8 cellular contexts compared by ENCODE assay signal in the genomic region with DNA sequence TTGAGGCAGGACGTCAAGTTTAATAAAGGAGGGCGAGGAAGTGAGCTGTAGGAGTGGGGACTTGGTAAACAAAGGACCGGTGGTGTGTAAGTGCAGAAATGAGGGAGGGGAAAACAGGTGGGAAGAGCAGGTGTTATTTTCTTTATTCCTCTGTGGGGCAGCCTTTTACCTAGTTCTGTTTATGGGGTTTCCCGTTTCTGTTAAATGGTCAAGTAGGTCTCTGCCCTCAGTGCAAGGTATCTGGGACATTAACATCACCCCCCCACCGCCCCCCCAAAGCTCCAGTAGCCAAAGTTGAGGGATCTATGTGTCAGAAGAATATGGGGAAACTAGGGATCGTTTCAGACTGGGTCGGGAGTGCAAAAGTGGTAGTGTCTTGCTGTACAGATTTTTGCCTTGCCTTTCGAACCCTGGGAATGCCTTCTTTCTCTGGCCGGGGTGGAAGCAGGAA. TPM values are rescaled to one million over a fixed set of nuclear protein-coding genes. Genes with fewer than 3 reads are reported as not detected.
A peak's percentile ranks its signal among the peaks of the same experiment; 100 is the strongest.
DNase-seq lines count a peak whose midpoint lies in the region; ATAC-seq, FAIRE-seq and TF ChIP-seq lines count a peak whose summit lies in the region.

No MANE protein-coding gene starts in this region.

- H4K20me1 ChIP-seq in SK-N-SH (ENCODE audit: insufficient read depth): peaks cover 36% of the 10 kb centered on the region

- intact Hi-C loops in left cardiac atrium (cut with DNase I): no loop called here

- TF ChIP-seq RAD21 in SK-N-SH (IDR thresholded peaks at IDR 0.05; ENCODE audit: low read length): no peak

- CTCF ChIA-PET in SK-N-SH (lab: Yijun Ruan, JAX): interaction anchor here (1.0 to 2.1 kb wide), 9 partner anchors 14 to 104 kb away, joined by 3 to 7 read pairs (median 5); no protein-coding TSS in a partner anchor

- TF ChIP-seq EP300 in SK-N-SH (IDR thresholded peaks at IDR 0.05; ENCODE audit: borderline replicate concordance in 1 of 2, low read depth in 1 of 2, low read length in 1 of 2): no peak

- ATAC-seq in left cardiac atrium: no peak
- ATAC-seq in GM21528 (IDR thresholded peaks at IDR 0.05; ENCODE audit: low FRiP score, unreplicated experiment): no peak

- H3K27ac ChIP-seq in cardiac muscle cell: peak overlapping the region; percentile 81
- peak overlapping the region; percentile 81 to 91 for H3K27ac ChIP-seq in SK-N-SH (ENCODE audit: low read depth in 2 of 2, low read length in 1 of 2)
- peak overlapping the region; percentile 92 to 98 for H3K27ac ChIP-seq in small intestine (ENCODE audit: low read depth in 1 of 2, low read length in 1 of 2)

- peaks cover 40% of the 10 kb centered on the region for H3F3A ChIP-seq in SK-N-SH (replicated peaks; ENCODE audit: insufficient read depth)

- no peaks in the 10 kb centered on the region for H3K9me2 ChIP-seq in SK-N-SH

- H3K9me3 ChIP-seq in cardiac muscle cell (ENCODE audit: low read depth) (no peaks in the 10 kb centered on the region), SK-N-SH (no peaks in the 10 kb centered on the region), small intestine (ENCODE audit: control insufficient read depth, low read depth) (no peaks in the 10 kb centered on the region)

- H3K9ac ChIP-seq in SK-N-SH: peak overlapping the region; percentile 45

- no peaks in the 10 kb centered on the region for H3K36me3 ChIP-seq in cardiac muscle cell
- H3K36me3 ChIP-seq in SK-N-SH (replicated peaks in 1 of 2; ENCODE audit: control insufficient read depth in 1 of 2, insufficient read depth in 2 of 2, low read length in 1 of 2): no peaks in the 10 kb centered on the region
- H3K36me3 ChIP-seq in small intestine (ENCODE audit: control insufficient read depth in 2 of 2, insufficient read depth in 2 of 2, low read length in 2 of 2): no peaks in the 10 kb centered on the region

- WGBS in SK-N-SH (ENCODE audit: low lambda C conversion rate): 3% methylated on average over 9 of the region's 9 CpGs
- 1 to 2% (median 1%) methylated on average over 9 of the region's 9 CpGs for WGBS in small intestine, 3 donors

- POLR2A ChIA-PET in SK-N-SH (lab: Yijun Ruan, JAX): interaction anchor here (1.0 to 1.2 kb wide), 3 partner anchors 11 to 244 kb away, joined by 3 to 5 read pairs (median 4); a partner anchor contains a TSS

- H2AFZ ChIP-seq in SK-N-SH (ENCODE audit: low read depth): peak overlapping the region; percentile 73

- H3K4me3 ChIP-seq in cardiac muscle cell (peak overlapping the region; percentile 37), SK-N-SH (ENCODE audit: low read depth in 2 of 2, low read length in 1 of 2) (peak overlapping the region; percentile 55 to 67), fibroblast of the aortic adventitia (ENCODE audit: low read depth, low read length) (peak overlapping the region; percentile 76), small intestine (ENCODE audit: low read depth in 1 of 2, low read length in 2 of 2) (peak overlapping the region; percentile 33 to 61)

- H3K27me3 ChIP-seq in cardiac muscle cell (peaks cover 8% of the 10 kb centered on the region), SK-N-SH (ENCODE audit: insufficient read depth) (no peaks in the 10 kb centered on the region), small intestine (ENCODE audit: control insufficient read depth in 2 of 2, insufficient read depth in 2 of 2, low read length in 2 of 2) (no peaks in the 10 kb centered on the region)

- peak overlapping the region; percentile 97 for H3K4me2 ChIP-seq in SK-N-SH

- peaks cover 55% of the 10 kb centered on the region for H3K79me2 ChIP-seq in SK-N-SH (ENCODE audit: insufficient read depth)

- H3K4me1 ChIP-seq in cardiac muscle cell (ENCODE audit: low read depth) (peaks cover 21% of the 10 kb centered on the region), SK-N-SH (ENCODE audit: control insufficient read depth in 1 of 2, insufficient read depth in 2 of 2, low read depth in 1 of 2, low read length in 1 of 2) (peaks cover 19 to 21% of the 10 kb centered on the region in 2 experiments; a peak in 3 of 4 replicates), small intestine (ENCODE audit: control insufficient read depth in 2 of 2, insufficient read depth in 1 of 2, low read depth in 1 of 2, low read length in 1 of 2) (peaks cover 2 to 3% of the 10 kb centered on the region in 2 donors)

- DNase-seq in cardiac muscle cell (ENCODE audit: low read depth in 1 of 2, low spot score in 1 of 2) (no peak), left cardiac atrium (no peak), SK-N-SH (peak; percentile 23), fibroblast of the aortic adventitia (ENCODE audit: low read depth) (no peak), small intestine (no peak), NCI-H1436 treated with DMSO at 0.1 percent for 48 hours (lab: John Stamatoyannopoulos, UW) (no peak)
- no peak for DNase-seq in stimulated activated CD4-positive, alpha-beta T cell treated with anti-CD3 and anti-CD28 coated beads, Interleukin-4, amount 100 ng/mL, for 24 hours

- TF ChIP-seq CTCF in cardiac muscle cell (IDR thresholded peaks at IDR 0.05; ENCODE audit: low read depth, low read length): no peak
- no peak for TF ChIP-seq CTCF in SK-N-SH (IDR thresholded peaks at IDR 0.05)
- TF ChIP-seq CTCF in fibroblast of the aortic adventitia (IDR thresholded peaks at IDR 0.05; ENCODE audit: insufficient read depth, low read length): no peak

- FAIRE-seq in small intestine (lab: Jason Lieb, UNC): no peak

TF ChIP-seq in SK-N-SH, 30 proteins besides CTCF, POLR2A, EP300 and RAD21 (continues in another document):
- no peak for TF ChIP-seq JUND (IDR thresholded peaks at IDR 0.05)
- TF ChIP-seq, protein P1, sequence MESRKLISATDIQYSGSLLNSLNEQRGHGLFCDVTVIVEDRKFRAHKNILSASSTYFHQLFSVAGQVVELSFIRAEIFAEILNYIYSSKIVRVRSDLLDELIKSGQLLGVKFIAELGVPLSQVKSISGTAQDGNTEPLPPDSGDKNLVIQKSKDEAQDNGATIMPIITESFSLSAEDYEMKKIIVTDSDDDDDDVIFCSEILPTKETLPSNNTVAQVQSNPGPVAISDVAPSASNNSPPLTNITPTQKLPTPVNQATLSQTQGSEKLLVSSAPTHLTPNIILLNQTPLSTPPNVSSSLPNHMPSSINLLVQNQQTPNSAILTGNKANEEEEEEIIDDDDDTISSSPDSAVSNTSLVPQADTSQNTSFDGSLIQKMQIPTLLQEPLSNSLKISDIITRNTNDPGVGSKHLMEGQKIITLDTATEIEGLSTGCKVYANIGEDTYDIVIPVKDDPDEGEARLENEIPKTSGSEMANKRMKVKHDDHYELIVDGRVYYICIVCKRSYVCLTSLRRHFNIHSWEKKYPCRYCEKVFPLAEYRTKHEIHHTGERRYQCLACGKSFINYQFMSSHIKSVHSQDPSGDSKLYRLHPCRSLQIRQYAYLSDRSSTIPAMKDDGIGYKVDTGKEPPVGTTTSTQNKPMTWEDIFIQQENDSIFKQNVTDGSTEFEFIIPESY (IDR thresholded peaks at IDR 0.05; ENCODE audit: borderline replicate concordance, low read depth): no peak
- TF ChIP-seq NRF1 (IDR thresholded peaks at IDR 0.05; ENCODE audit: low read depth, low read length): no peak
- TF ChIP-seq, protein P2, sequence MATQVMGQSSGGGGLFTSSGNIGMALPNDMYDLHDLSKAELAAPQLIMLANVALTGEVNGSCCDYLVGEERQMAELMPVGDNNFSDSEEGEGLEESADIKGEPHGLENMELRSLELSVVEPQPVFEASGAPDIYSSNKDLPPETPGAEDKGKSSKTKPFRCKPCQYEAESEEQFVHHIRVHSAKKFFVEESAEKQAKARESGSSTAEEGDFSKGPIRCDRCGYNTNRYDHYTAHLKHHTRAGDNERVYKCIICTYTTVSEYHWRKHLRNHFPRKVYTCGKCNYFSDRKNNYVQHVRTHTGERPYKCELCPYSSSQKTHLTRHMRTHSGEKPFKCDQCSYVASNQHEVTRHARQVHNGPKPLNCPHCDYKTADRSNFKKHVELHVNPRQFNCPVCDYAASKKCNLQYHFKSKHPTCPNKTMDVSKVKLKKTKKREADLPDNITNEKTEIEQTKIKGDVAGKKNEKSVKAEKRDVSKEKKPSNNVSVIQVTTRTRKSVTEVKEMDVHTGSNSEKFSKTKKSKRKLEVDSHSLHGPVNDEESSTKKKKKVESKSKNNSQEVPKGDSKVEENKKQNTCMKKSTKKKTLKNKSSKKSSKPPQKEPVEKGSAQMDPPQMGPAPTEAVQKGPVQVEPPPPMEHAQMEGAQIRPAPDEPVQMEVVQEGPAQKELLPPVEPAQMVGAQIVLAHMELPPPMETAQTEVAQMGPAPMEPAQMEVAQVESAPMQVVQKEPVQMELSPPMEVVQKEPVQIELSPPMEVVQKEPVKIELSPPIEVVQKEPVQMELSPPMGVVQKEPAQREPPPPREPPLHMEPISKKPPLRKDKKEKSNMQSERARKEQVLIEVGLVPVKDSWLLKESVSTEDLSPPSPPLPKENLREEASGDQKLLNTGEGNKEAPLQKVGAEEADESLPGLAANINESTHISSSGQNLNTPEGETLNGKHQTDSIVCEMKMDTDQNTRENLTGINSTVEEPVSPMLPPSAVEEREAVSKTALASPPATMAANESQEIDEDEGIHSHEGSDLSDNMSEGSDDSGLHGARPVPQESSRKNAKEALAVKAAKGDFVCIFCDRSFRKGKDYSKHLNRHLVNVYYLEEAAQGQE (IDR thresholded peaks at IDR 0.05; ENCODE audit: low read depth, low read length): no peak
- TF ChIP-seq GATA2 (CRISPR knock-in tag; IDR thresholded peaks at IDR 0.05): no peak
- TF ChIP-seq EZH2phosphoT487 (IDR thresholded peaks at IDR 0.05; ENCODE audit: borderline replicate concordance, low read depth): no peak
- no peak for TF ChIP-seq FOXM1 (IDR thresholded peaks at IDR 0.05; ENCODE audit: low read depth)
- TF ChIP-seq, protein P3, sequence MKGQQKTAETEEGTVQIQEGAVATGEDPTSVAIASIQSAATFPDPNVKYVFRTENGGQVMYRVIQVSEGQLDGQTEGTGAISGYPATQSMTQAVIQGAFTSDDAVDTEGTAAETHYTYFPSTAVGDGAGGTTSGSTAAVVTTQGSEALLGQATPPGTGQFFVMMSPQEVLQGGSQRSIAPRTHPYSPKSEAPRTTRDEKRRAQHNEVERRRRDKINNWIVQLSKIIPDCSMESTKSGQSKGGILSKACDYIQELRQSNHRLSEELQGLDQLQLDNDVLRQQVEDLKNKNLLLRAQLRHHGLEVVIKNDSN (IDR thresholded peaks at IDR 0.05; ENCODE audit: borderline replicate concordance, low read depth): no peak

RNA-seq across cellular contexts. Expression of a gene that starts 0.9 kb away (rescaled TPM):
- total RNA-seq in cardiac muscle cell (22.7 and 48.8 TPM in 2 replicates), left cardiac atrium (10 to 100 TPM; 31.6 to 32.0 TPM), fibroblast of the aortic adventitia (ENCODE audit: low replicate concordance) (49.2 and 64.6 TPM in 2 replicates)
- polyA plus RNA-seq in cardiac muscle cell (17.7 and 23.2 TPM in 2 replicates), SK-N-SH (2012; rRNA removed) (2.3 and 2.9 TPM in 2 replicates), small intestine (1 to 10 TPM; 1.4 to 3.8 (median 3.6) TPM)
- 2.2 and 2.5 TPM in 2 replicates for polyA plus RNA-seq in SK-N-SH (2012; cell fraction: cytosol; rRNA removed)
- 3.7 and 6.4 TPM in 2 replicates for polyA plus RNA-seq in SK-N-SH (2012; cell fraction: nucleus; rRNA removed)
